1 cellular context compared by ENCODE assay signal in genomic region chr5:125717209-125717608, GRCh38.
TF ChIP-seq lines count a peak whose summit lies in the region.

No MANE protein-coding gene starts in this region.

TF ChIP-seq in IMR-90, 13 proteins besides CTCF, POLR2A, EP300 and RAD21:
- TF ChIP-seq, protein P1, sequence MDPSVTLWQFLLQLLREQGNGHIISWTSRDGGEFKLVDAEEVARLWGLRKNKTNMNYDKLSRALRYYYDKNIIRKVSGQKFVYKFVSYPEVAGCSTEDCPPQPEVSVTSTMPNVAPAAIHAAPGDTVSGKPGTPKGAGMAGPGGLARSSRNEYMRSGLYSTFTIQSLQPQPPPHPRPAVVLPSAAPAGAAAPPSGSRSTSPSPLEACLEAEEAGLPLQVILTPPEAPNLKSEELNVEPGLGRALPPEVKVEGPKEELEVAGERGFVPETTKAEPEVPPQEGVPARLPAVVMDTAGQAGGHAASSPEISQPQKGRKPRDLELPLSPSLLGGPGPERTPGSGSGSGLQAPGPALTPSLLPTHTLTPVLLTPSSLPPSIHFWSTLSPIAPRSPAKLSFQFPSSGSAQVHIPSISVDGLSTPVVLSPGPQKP (IDR thresholded peaks at IDR 0.05; ENCODE audit: borderline replicate concordance, low read depth, low read length) = no peak
- TF ChIP-seq CEBPB (IDR thresholded peaks at IDR 0.05; ENCODE audit: low read depth, low read length) = peak; percentile 44; the same call in 1 of the 2 replicates
- TF ChIP-seq BHLHE40 (IDR thresholded peaks at IDR 0.05; ENCODE audit: low read depth, low read length) = peak; percentile 9; the same call in 1 of the 2 replicates
- TF ChIP-seq MXI1 (IDR thresholded peaks at IDR 0.05; ENCODE audit: borderline replicate concordance, low read depth, low read length) = no peak
- TF ChIP-seq RCOR1 (IDR thresholded peaks at IDR 0.05; ENCODE audit: insufficient replicate concordance, low read length) = peak; percentile 69
- TF ChIP-seq NFE2L2 (IDR thresholded peaks at IDR 0.05; ENCODE audit: low read depth, low read length) = no peak
- no peak; the same call in 1 of the 2 replicates for TF ChIP-seq MAZ (IDR thresholded peaks at IDR 0.05; ENCODE audit: borderline replicate concordance, low read depth, low read length)
- no peak for TF ChIP-seq RFX5 (IDR thresholded peaks at IDR 0.05; ENCODE audit: low read depth, low read length)
- 0 out of 2 replicates have a peak, but pooled peaks have one; percentile 12 for TF ChIP-seq MAFK (IDR thresholded peaks at IDR 0.05; ENCODE audit: low read depth, low read length)
- peak; percentile 61 for TF ChIP-seq FOS (IDR thresholded peaks at IDR 0.05; ENCODE audit: low read depth, low read length)
- no peak for TF ChIP-seq CHD1 (IDR thresholded peaks at IDR 0.05; ENCODE audit: low read depth, low read length)
- no peak for TF ChIP-seq SMC3 (IDR thresholded peaks at IDR 0.05; ENCODE audit: low read depth, low read length)
